20 cellular contexts compared by ENCODE assay signal in genomic region chr20:2304180-2304579, GRCh38. TPM values are rescaled to one million over a fixed set of nuclear protein-coding genes. Genes with fewer than 3 reads are reported as not detected.
DNase-seq lines count a peak whose midpoint lies in the region; FAIRE-seq and TF ChIP-seq lines count a peak whose summit lies in the region.
"Had no signal": no experiment of that assay in that cellular context is flagged by ENCODE, and none has a peak within 500 bp of the region (broad histone marks: within the 10 kb centered on the region; RNA-seq: fewer than 3 reads in every experiment).

No MANE protein-coding gene starts in this region.

- peaks cover 8% of the 10 kb centered on the region for H3K27me3 Mint-ChIP-seq in chondrocyte (ENCODE audit: low read depth)
- peaks cover 9% of the 10 kb centered on the region for H3K27me3 Mint-ChIP-seq in activated T-cell treated with anti-CD3 and anti-CD28 coated beads, Interleukin-2, amount 50 U/mL, for 24 hours

- H3K27ac Mint-ChIP-seq in chondrocyte (ENCODE audit: unreplicated experiment) = no peak overlapping the region
- H3K27ac Mint-ChIP-seq in activated T-cell treated with anti-CD3 and anti-CD28 coated beads, Interleukin-2, amount 50 U/mL, for 24 hours = no peak overlapping the region
- H3K27ac Mint-ChIP-seq: CD4-positive, alpha-beta T cell; CD8-positive, alpha-beta memory T cell; GM23338 had no signal

- H3K36me3 ChIP-seq in BLaER1 treated with 17β-estradiol and CSF1 and Interleukin-3, amounts not matched to agents 10 nM and 100 nM = no peaks in the 10 kb centered on the region

- no peak overlapping the region for H3K4me3 Mint-ChIP-seq in chondrocyte (ENCODE audit: unreplicated experiment)
- H3K4me3 Mint-ChIP-seq in activated T-cell treated with anti-CD3 and anti-CD28 coated beads, Interleukin-2, amount 50 U/mL, for 24 hours = no peak overlapping the region
- H3K4me3 Mint-ChIP-seq: CD4-positive, alpha-beta T cell; CD8-positive, alpha-beta memory T cell; GM23338; H9 had no signal

- no peaks in the 10 kb centered on the region for H3K36me3 Mint-ChIP-seq in chondrocyte (ENCODE audit: low read depth)
- H3K36me3 Mint-ChIP-seq in activated T-cell treated with anti-CD3 and anti-CD28 coated beads, Interleukin-2, amount 50 U/mL, for 24 hours (ENCODE audit: low read depth) = no peaks in the 10 kb centered on the region
- H3K36me3 Mint-ChIP-seq: CD8-positive, alpha-beta memory T cell had no signal

- H3K9me3 Mint-ChIP-seq in chondrocyte (ENCODE audit: low read depth) = no peaks in the 10 kb centered on the region
- H3K9me3 Mint-ChIP-seq in activated T-cell treated with anti-CD3 and anti-CD28 coated beads, Interleukin-2, amount 50 U/mL, for 24 hours = no peaks in the 10 kb centered on the region
- H3K9me3 Mint-ChIP-seq: CD4-positive, alpha-beta T cell; CD8-positive, alpha-beta memory T cell; GM23338; H9 had no signal

- no peaks in the 10 kb centered on the region for H3K9me3 ChIP-seq in BLaER1 treated with 17β-estradiol and CSF1 and Interleukin-3, amounts not matched to agents 10 nM and 100 nM (replicated peaks in 1 of 11)

- no peaks in the 10 kb centered on the region for H3K4me1 Mint-ChIP-seq in chondrocyte (ENCODE audit: low read depth)
- H3K4me1 Mint-ChIP-seq in activated T-cell treated with anti-CD3 and anti-CD28 coated beads, Interleukin-2, amount 50 U/mL, for 24 hours (ENCODE audit: low read depth) = peaks cover 7% of the 10 kb centered on the region
- H3K4me1 Mint-ChIP-seq: CD8-positive, alpha-beta memory T cell had no signal

- peak; percentile 6 for DNase-seq in activated effector memory CD4-positive, alpha-beta T cell treated with anti-CD3 and anti-CD28 coated beads, Interleukin-2, amount 50 U/mL, for 16 hours
- DNase-seq in activated effector memory CD4-positive, alpha-beta T cell treated with Interleukin-2 at 50 U/mL for 16 hours = no peak
- peak; percentile 46 for DNase-seq in chondrocyte (ENCODE audit: low spot score)
- DNase-seq in frontal cortex (ENCODE audit: low spot score in 2 of 2) = no peak
- DNase-seq in NOMO-1 treated with dmso at 0.1 percent for 144 hours (lab: John Stamatoyannopoulos, UW; ENCODE audit: unreplicated experiment) = no peak
- DNase-seq in activated T-cell treated with anti-CD3 and anti-CD28 coated beads, Interleukin-2, amount 50 U/mL, for 24 hours = no peak
- DNase-seq: 8988T; CD4-positive, alpha-beta T cell; CD8-positive, alpha-beta memory T cell; DMS 273 treated with DMSO at 0.1 percent for 48 hours; DMS79; EL; GDM1; H9 had no signal

- H3K4me2 ChIP-seq in BLaER1 treated with 17β-estradiol and CSF1 and Interleukin-3, amounts not matched to agents 10 nM and 100 nM = peak overlapping the region in 6 of 11 experiments; percentile 45 to 86 (median 77); a peak in 12 of 22 replicates
- H3K4me2 ChIP-seq: GM23338 had no signal

- H3K4me3 ChIP-seq in BLaER1 treated with 17β-estradiol and CSF1 and Interleukin-3, amounts not matched to agents 10 nM and 100 nM = no peak overlapping the region
- H3K4me3 ChIP-seq: GM12878, GM23338 had no signal

- no peaks in the 10 kb centered on the region for H3K27me3 ChIP-seq in BLaER1 treated with 17β-estradiol and CSF1 and Interleukin-3, amounts not matched to agents 10 nM and 100 nM

- no peaks in the 10 kb centered on the region for H4K20me1 ChIP-seq in BLaER1 treated with 17β-estradiol and CSF1 and Interleukin-3, amounts not matched to agents 10 nM and 100 nM

- peak overlapping the region in 7 of 11 experiments; percentile 0 to 94 (median 89); a peak in 11 of 22 replicates for H3K27ac ChIP-seq in BLaER1 treated with 17β-estradiol and CSF1 and Interleukin-3, amounts not matched to agents 10 nM and 100 nM

- no peak for TF ChIP-seq CTCF in chondrocyte (IDR thresholded peaks at IDR 0.05)

- FAIRE-seq in frontal cortex (lab: Jason Lieb, UNC) = no peak
- FAIRE-seq: D721Med, GM12878, GM18507 had no signal

- no peak overlapping the region for H3K9ac ChIP-seq in BLaER1 treated with 17β-estradiol and CSF1 and Interleukin-3, amounts not matched to agents 10 nM and 100 nM

- peaks cover 12 to 97% (median 76%) of the 10 kb centered on the region in 10 experiments; a peak in 19 of 20 replicates for H3K4me1 ChIP-seq in BLaER1 treated with 17β-estradiol and CSF1 and Interleukin-3, amounts not matched to agents 10 nM and 100 nM

RNA-seq across cellular contexts. Expression of gene TGM3, which starts 8.4 kb away (rescaled TPM):
- total RNA-seq in chondrocyte (not detected in 3 replicates), frontal cortex (not detected)
- total RNA-seq: CD4-positive, alpha-beta T cell; CD8-positive, alpha-beta memory T cell; GM12878; GM23338; H4; H9 had no signal

Comparison
In these comparisons a context has a peak if more than half of its experiments do, and no peak if none do; other contexts are left out.
1. DNase-seq: peak in activated effector memory CD4-positive, alpha-beta T cell treated with anti-CD3 and anti-CD28 coated beads, Interleukin-2, amount 50 U/mL, for 16 hours (single experiment) and chondrocyte (single experiment); none in activated effector memory CD4-positive, alpha-beta T cell treated with Interleukin-2 at 50 U/mL for 16 hours (single experiment), frontal cortex (0 of 2), NOMO-1 treated with dmso at 0.1 percent for 144 hours (single experiment) and activated T-cell treated with anti-CD3 and anti-CD28 coated beads, Interleukin-2, amount 50 U/mL, for 24 hours (single experiment).